In the genomic region with DNA sequence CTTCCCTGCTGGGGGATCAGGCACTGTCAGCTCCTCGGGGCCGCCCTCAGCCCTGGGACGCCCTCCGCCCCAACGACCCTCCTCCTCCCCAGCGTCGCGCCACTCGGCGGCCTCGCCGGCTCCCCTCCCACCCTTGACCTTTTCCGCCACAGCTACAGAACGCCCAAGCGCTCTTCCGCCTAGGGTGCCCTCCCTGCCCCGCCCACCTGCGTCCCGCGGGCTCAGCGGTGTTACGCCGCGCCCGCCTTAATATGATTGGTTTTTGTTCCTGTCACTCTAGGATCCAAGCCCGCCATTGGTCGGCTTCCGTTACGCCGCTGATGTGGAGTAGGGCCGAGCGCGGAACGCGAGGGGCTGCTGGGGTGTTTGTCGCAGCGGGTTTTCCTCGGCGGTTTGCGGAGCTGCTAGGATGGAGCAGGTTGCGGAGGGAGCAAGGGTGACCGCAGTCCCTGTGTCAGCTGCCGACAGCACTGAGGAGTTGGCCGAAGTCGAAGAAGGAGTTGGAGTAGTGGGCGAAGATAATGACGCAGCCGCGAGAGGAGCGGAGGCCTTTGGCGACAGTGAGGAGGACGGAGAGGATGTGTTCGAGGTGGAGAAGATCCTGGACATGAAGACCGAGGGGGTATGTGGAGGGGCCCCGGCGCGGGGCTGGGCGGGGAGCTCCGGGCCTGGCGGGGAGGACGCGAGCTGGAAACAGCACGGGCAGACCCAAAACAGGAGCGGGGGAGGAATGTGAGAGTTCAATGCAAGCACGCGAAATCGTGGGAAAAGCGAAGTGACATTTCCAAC, we compare ENCODE assay signal across 8 cellular contexts. TPM values are rescaled to one million over a fixed set of nuclear protein-coding genes. Genes with fewer than 3 reads are reported as not detected.
DNase-seq lines count a peak whose midpoint lies in the region; ATAC-seq and TF ChIP-seq lines count a peak whose summit lies in the region.

A gene with protein sequence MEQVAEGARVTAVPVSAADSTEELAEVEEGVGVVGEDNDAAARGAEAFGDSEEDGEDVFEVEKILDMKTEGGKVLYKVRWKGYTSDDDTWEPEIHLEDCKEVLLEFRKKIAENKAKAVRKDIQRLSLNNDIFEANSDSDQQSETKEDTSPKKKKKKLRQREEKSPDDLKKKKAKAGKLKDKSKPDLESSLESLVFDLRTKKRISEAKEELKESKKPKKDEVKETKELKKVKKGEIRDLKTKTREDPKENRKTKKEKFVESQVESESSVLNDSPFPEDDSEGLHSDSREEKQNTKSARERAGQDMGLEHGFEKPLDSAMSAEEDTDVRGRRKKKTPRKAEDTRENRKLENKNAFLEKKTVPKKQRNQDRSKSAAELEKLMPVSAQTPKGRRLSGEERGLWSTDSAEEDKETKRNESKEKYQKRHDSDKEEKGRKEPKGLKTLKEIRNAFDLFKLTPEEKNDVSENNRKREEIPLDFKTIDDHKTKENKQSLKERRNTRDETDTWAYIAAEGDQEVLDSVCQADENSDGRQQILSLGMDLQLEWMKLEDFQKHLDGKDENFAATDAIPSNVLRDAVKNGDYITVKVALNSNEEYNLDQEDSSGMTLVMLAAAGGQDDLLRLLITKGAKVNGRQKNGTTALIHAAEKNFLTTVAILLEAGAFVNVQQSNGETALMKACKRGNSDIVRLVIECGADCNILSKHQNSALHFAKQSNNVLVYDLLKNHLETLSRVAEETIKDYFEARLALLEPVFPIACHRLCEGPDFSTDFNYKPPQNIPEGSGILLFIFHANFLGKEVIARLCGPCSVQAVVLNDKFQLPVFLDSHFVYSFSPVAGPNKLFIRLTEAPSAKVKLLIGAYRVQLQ (plus strand): TSS at position 320 of the 789 bp plus-strand sequence. CDS start 90 bp downstream, at position 410.

- no peak for TF ChIP-seq CTCF in LNCaP clone FGC (IDR thresholded peaks at IDR 0.05; ENCODE audit: control insufficient read depth, extremely low read depth, insufficient read depth)
- no peak for TF ChIP-seq CTCF in RWPE1 (conservative IDR thresholded peaks at IDR 0.05; ENCODE audit: low read depth)

- DNase-seq in Daoy (ENCODE audit: low read depth) = peak; percentile 91
- DNase-seq in GOT3 (lab: John Stamatoyannopoulos, UW) = peak; percentile 68
- DNase-seq in LNCaP clone FGC (ENCODE audit: low read depth) = peak; percentile 86
- DNase-seq in RWPE1 (ENCODE audit: low spot score) = peak; percentile 98
- peak; percentile 91 for DNase-seq in activated T-helper 2 cell treated with anti-CD3 and anti-CD28 coated beads, Interferon-gamma antibody, Interleukin-2, Interleukin-4, amounts not matched to agents 10 μg/mL and 5 μg/mL and 100 μg/mL, durations not matched to agents 14 hours and 24 hours and 36 hours (ENCODE audit: low spot score)
- peak; percentile 96 for DNase-seq in fibroblast of peridontal ligament (ENCODE audit: extremely low read depth)
- DNase-seq in natural killer cell treated with Interleukin-12 subunit alpha and Interleukin-12 subunit beta and Interleukin-15 and Interleukin-18, amount 100 ng/mL, for 72 hours (ENCODE audit: low spot score) = peak; percentile 96
- peak; percentile 93 for DNase-seq in stimulated activated naive CD8-positive, alpha-beta T cell treated with anti-CD3 and anti-CD28 coated beads, Interleukin-15, Interleukin-2, amounts not matched to agents 100 U/mL and 50 U/mL, for 24 hours

- peak within 1 kb of the TSS; percentile 92 for H3K4me3 ChIP-seq in LNCaP clone FGC (ENCODE audit: low read depth, low read length)

- POLR2A ChIA-PET in RWPE1 (lab: Yijun Ruan, JAX; ENCODE audit: low non-redundant PET) = no interaction called here

- peak; percentile 99 for ATAC-seq in natural killer cell treated with Interleukin-12 subunit alpha and Interleukin-12 subunit beta and Interleukin-15 and Interleukin-18, amount 100 ng/mL, for 72 hours
- peak; percentile 99 for ATAC-seq in stimulated activated naive CD8-positive, alpha-beta T cell treated with anti-CD3 and anti-CD28 coated beads, Interleukin-15, Interleukin-2, amounts not matched to agents 100 U/mL and 50 U/mL, for 24 hours

- H3K9me3 Mint-ChIP-seq in activated T-helper 2 cell treated with anti-CD3 and anti-CD28 coated beads, Interferon-gamma antibody, Interleukin-2, Interleukin-4, amounts not matched to agents 10 μg/mL and 5 μg/mL and 100 μg/mL, durations not matched to agents 14 hours and 24 hours and 36 hours = peaks cover 3% of the 10 kb centered on the region
- no peaks in the 10 kb centered on the region for H3K9me3 Mint-ChIP-seq in natural killer cell treated with Interleukin-12 subunit alpha and Interleukin-12 subunit beta and Interleukin-15 and Interleukin-18, amount 100 ng/mL, for 72 hours

- peak within 1 kb of the TSS; percentile 82 for H3K27ac ChIP-seq in RWPE1

- H3K36me3 Mint-ChIP-seq in activated T-helper 2 cell treated with anti-CD3 and anti-CD28 coated beads, Interferon-gamma antibody, Interleukin-2, Interleukin-4, amounts not matched to agents 10 μg/mL and 5 μg/mL and 100 μg/mL, durations not matched to agents 14 hours and 24 hours and 36 hours (ENCODE audit: low read depth) = peaks cover 17% of the 10 kb centered on the region
- peaks cover 5% of the 10 kb centered on the region for H3K36me3 Mint-ChIP-seq in natural killer cell treated with Interleukin-12 subunit alpha and Interleukin-12 subunit beta and Interleukin-15 and Interleukin-18, amount 100 ng/mL, for 72 hours

- peaks cover 19% of the 10 kb centered on the region for H3K4me1 Mint-ChIP-seq in activated T-helper 2 cell treated with anti-CD3 and anti-CD28 coated beads, Interferon-gamma antibody, Interleukin-2, Interleukin-4, amounts not matched to agents 10 μg/mL and 5 μg/mL and 100 μg/mL, durations not matched to agents 14 hours and 24 hours and 36 hours (ENCODE audit: low read depth)
- peaks cover 18 to 35% of the 10 kb centered on the region in 2 donors for H3K4me1 Mint-ChIP-seq in natural killer cell treated with Interleukin-12 subunit alpha and Interleukin-12 subunit beta and Interleukin-15 and Interleukin-18, amount 100 ng/mL, for 72 hours (ENCODE audit: low read depth in 2 of 2)

- no peaks in the 10 kb centered on the region for H3K27me3 Mint-ChIP-seq in activated T-helper 2 cell treated with anti-CD3 and anti-CD28 coated beads, Interferon-gamma antibody, Interleukin-2, Interleukin-4, amounts not matched to agents 10 μg/mL and 5 μg/mL and 100 μg/mL, durations not matched to agents 14 hours and 24 hours and 36 hours (ENCODE audit: low read depth)
- peaks cover 0 to 4% of the 10 kb centered on the region in 2 donors for H3K27me3 Mint-ChIP-seq in natural killer cell treated with Interleukin-12 subunit alpha and Interleukin-12 subunit beta and Interleukin-15 and Interleukin-18, amount 100 ng/mL, for 72 hours

- H3K4me3 Mint-ChIP-seq in activated T-helper 2 cell treated with anti-CD3 and anti-CD28 coated beads, Interferon-gamma antibody, Interleukin-2, Interleukin-4, amounts not matched to agents 10 μg/mL and 5 μg/mL and 100 μg/mL, durations not matched to agents 14 hours and 24 hours and 36 hours (ENCODE audit: low read depth) = peak within 1 kb of the TSS; percentile 99
- H3K4me3 Mint-ChIP-seq in natural killer cell treated with Interleukin-12 subunit alpha and Interleukin-12 subunit beta and Interleukin-15 and Interleukin-18, amount 100 ng/mL, for 72 hours = peak within 1 kb of the TSS; percentile 100

- H3K27ac Mint-ChIP-seq in activated T-helper 2 cell treated with anti-CD3 and anti-CD28 coated beads, Interferon-gamma antibody, Interleukin-2, Interleukin-4, amounts not matched to agents 10 μg/mL and 5 μg/mL and 100 μg/mL, durations not matched to agents 14 hours and 24 hours and 36 hours = peak within 1 kb of the TSS; percentile 98
- peak within 1 kb of the TSS; percentile 91 to 96 for H3K27ac Mint-ChIP-seq in natural killer cell treated with Interleukin-12 subunit alpha and Interleukin-12 subunit beta and Interleukin-15 and Interleukin-18, amount 100 ng/mL, for 72 hours

- intact Hi-C loops in activated T-helper 2 cell treated with anti-CD3 and anti-CD28 coated beads, Interferon-gamma antibody, Interleukin-2, Interleukin-4, amounts not matched to agents 10 μg/mL and 5 μg/mL and 100 μg/mL, durations not matched to agents 14 hours and 24 hours and 36 hours (cut with micrococcal nuclease) = loop anchor here (1.0 to 2.0 kb wide), 4 partner anchors 46 to 327 kb away; a partner anchor contains a TSS

- CTCF ChIA-PET in RWPE1 (lab: Yijun Ruan, JAX) = interaction anchor here (1.0 kb wide), 1 partner anchor 256 kb away, joined by 4 read pairs; no protein-coding TSS in a partner anchor

RNA-seq across cellular contexts. Expression of the gene that starts here (rescaled TPM):
- total RNA-seq in Daoy (2014; rRNA removed; shearing (Covaris generic)) = 11.6 and 12.2 TPM in 2 replicates
- total RNA-seq in activated T-helper 2 cell treated with anti-CD3 and anti-CD28 coated beads, Interferon-gamma antibody, Interleukin-2, Interleukin-4, amounts not matched to agents 10 μg/mL and 5 μg/mL and 100 μg/mL, durations not matched to agents 14 hours and 24 hours and 36 hours = 43.5 and 46.4 TPM in 2 replicates
- total RNA-seq in natural killer cell treated with Interleukin-12 subunit alpha and Interleukin-12 subunit beta and Interleukin-15 and Interleukin-18, amount 100 ng/mL, for 72 hours = 10 to 100 TPM; 33.4 to 39.0 TPM

Comparison
In these comparisons a context has a peak if more than half of its experiments do, and no peak if none do; other contexts are left out.
1. Peak in every context shown above with its lines: DNase-seq, ATAC-seq, H3K4me3 ChIP-seq and H3K27ac ChIP-seq.